In genomic region chr2:210003394-210003793, GRCh38 we compare ENCODE assay signal across 8 cellular contexts. TPM values are rescaled to one million over a fixed set of nuclear protein-coding genes. Genes with fewer than 3 reads are reported as not detected.
A peak's percentile ranks its signal among the peaks of the same experiment; 100 is the strongest.
DNase-seq lines count a peak whose midpoint lies in the region; ATAC-seq and TF ChIP-seq lines count a peak whose summit lies in the region.

No MANE protein-coding gene starts in this region.

- H3K9me3 ChIP-seq in left ventricle myocardium inferior (replicated peaks) (no peaks in the 10 kb centered on the region), adipocyte (ENCODE audit: control insufficient read depth, low read length) (no peaks in the 10 kb centered on the region), right lobe of liver (no peaks in the 10 kb centered on the region), uterus (no peaks in the 10 kb centered on the region)

- H3K27me3 ChIP-seq in left ventricle myocardium inferior (ENCODE audit: low read depth) = no peaks in the 10 kb centered on the region
- H3K27me3 ChIP-seq in adipocyte (replicated peaks; ENCODE audit: control insufficient read depth, insufficient read depth, low read length) = no peaks in the 10 kb centered on the region
- no peaks in the 10 kb centered on the region for H3K27me3 ChIP-seq in right lobe of liver
- H3K27me3 ChIP-seq in uterus = no peaks in the 10 kb centered on the region

- H3K4me3 ChIP-seq in left ventricle myocardium inferior (peak overlapping the region; percentile 94), adipocyte (ENCODE audit: low read length) (peak overlapping the region; percentile 99), right lobe of liver (peak overlapping the region; percentile 87 to 96 (median 90)), uterus (peak overlapping the region; percentile 90 to 98)

- peaks cover 65% of the 10 kb centered on the region for H3K4me1 ChIP-seq in left ventricle myocardium inferior
- peaks cover 48% of the 10 kb centered on the region for H3K4me1 ChIP-seq in adipocyte (ENCODE audit: control insufficient read depth, insufficient read depth, low read length)
- H3K4me1 ChIP-seq in right lobe of liver = peaks cover 0 to 22% (median 1%) of the 10 kb centered on the region in 4 donors
- H3K4me1 ChIP-seq in uterus = peaks cover 0 to 11% of the 10 kb centered on the region in 2 donors

- no peak for DNase-seq in left ventricle myocardium inferior
- no peak for DNase-seq in Right ventricle myocardium superior
- peak; percentile 56 for DNase-seq in adipocyte (ENCODE audit: low read depth)
- DNase-seq in right lobe of liver = no peak
- no peak for DNase-seq in uterus
- DNase-seq in NCI-H146 treated with DMSO at 0.1 percent for 48 hours (lab: John Stamatoyannopoulos, UW; ENCODE audit: unreplicated experiment) = no peak
- no peak for DNase-seq in kidney tubule cell (ENCODE audit: low spot score)
- DNase-seq in DMS114 treated with DMSO at 0.1 percent for 48 hours (lab: John Stamatoyannopoulos, UW; ENCODE audit: unreplicated experiment) = no peak

- 33% methylated on average over 1 of the region's 1 CpG for WGBS in right lobe of liver (ENCODE audit: insufficient coverage, low coverage, low lambda C conversion rate, missing lambda C conversion rate)

- TF ChIP-seq POLR2A in right lobe of liver (IDR thresholded peaks at IDR 0.05) = no peak
- no peak for TF ChIP-seq POLR2A in uterus (IDR thresholded peaks at IDR 0.05)

- TF ChIP-seq CTCF in left ventricle myocardium inferior (IDR thresholded peaks at IDR 0.05; ENCODE audit: borderline replicate concordance) (no peak), right lobe of liver (IDR thresholded peaks at IDR 0.05) (no peak), uterus (IDR thresholded peaks at IDR 0.05) (no peak)

- peak overlapping the region; percentile 96 for H3K9ac ChIP-seq in adipocyte (ENCODE audit: low read length)

- intact Hi-C loops in left ventricle myocardium inferior (cut with micrococcal nuclease) (no loop called here), Right ventricle myocardium superior (cut with DNase I) (loop anchor here (10.0 kb wide), 1 partner anchor 171 kb away; the partner anchor contains the start of gene KANSL1L), right lobe of liver (cut with DNase I) (no loop called here), uterus (cut with DNase I; ENCODE audit: low total_unique reads) (no loop called here)

- H3K27ac ChIP-seq in left ventricle myocardium inferior (replicated peaks) (no peak overlapping the region), right lobe of liver (peak overlapping the region in 1 of 3 donors; percentile 35), uterus (no peak overlapping the region)

- ATAC-seq in Right ventricle myocardium superior (ENCODE audit: poor library complexity) = no peak
- ATAC-seq in right lobe of liver = no peak

- peaks cover 4% of the 10 kb centered on the region for H3K36me3 ChIP-seq in left ventricle myocardium inferior
- H3K36me3 ChIP-seq in adipocyte (ENCODE audit: control insufficient read depth, insufficient read depth, low read length, severe bottlenecking) = peaks cover 3% of the 10 kb centered on the region
- no peaks in the 10 kb centered on the region for H3K36me3 ChIP-seq in right lobe of liver
- H3K36me3 ChIP-seq in uterus = no peaks in the 10 kb centered on the region

RNA-seq across cellular contexts. Expression of gene RPE, which starts 1.0 kb away (rescaled TPM):
- total RNA-seq in left ventricle myocardium inferior (16.4 TPM), Right ventricle myocardium superior (16.1 TPM), right lobe of liver (10 to 100 TPM; 21.8 to 39.9 (median 25.3) TPM), uterus (100 to 1,000 TPM in 2 of 4 donors, 10 to 100 TPM in 2; 37.1 to 116 (median 82.0) TPM)
